In genomic region chr12:116406529-116406928, GRCh38 we compare ENCODE assay signal across 1 cellular context.
TF ChIP-seq lines count a peak whose summit lies in the region.

No MANE protein-coding gene starts in this region.

TF ChIP-seq in H1, 55 proteins besides CTCF, POLR2A, EP300 and RAD21 (continued from another document):
- TF ChIP-seq CHD7 (IDR thresholded peaks at IDR 0.05; ENCODE audit: insufficient replicate concordance, low read length) (no peak), RXRA (IDR thresholded peaks at IDR 0.05; ENCODE audit: insufficient read depth, low read depth, low read length) (no peak), CEBPB (IDR thresholded peaks at IDR 0.05; ENCODE audit: low read depth, low read length) (peak; percentile 94), TBP (IDR thresholded peaks at IDR 0.05; ENCODE audit: low read depth, low read length) (no peak)
